ENCODE assay signal across 20 cellular contexts in genomic region chr4:60582167-60582566, GRCh38.
"Had no signal": no experiment of that assay in that cellular context is flagged by ENCODE, and none has a peak within 500 bp of the region (broad histone marks: within the 10 kb centered on the region; RNA-seq: fewer than 3 reads in every experiment).

No MANE protein-coding gene starts in this region.

- H3K27me3 ChIP-seq: MG63 had no signal

- DNase-seq: IMR-90, Karpas-422, KG1, MG63, NCI-H1092 treated with DMSO at 0.1 percent for 48 hours, NCI-H1436, NCI-H187, NCI-H2029, NCI-H2081 treated with DMSO at 0.1 percent for 48 hours, NCI-H2171, NCI-H226, NCI-H446, NCI-H510A, NCI-H524 treated with DMSO at 0.1 percent for 48 hours, NCI-H69, NCI-H774, SHP77 had no signal

- H3K27ac ChIP-seq: RWPE1 had no signal

- H3K4me3 ChIP-seq: MG63 had no signal

- ATAC-seq: HepG2, SK-N-SH treated with all-trans-retinoic acid at 6 μM for 48 hours had no signal

- H3K9me3 ChIP-seq: MG63 had no signal

- H3K36me3 ChIP-seq: MG63 had no signal
